In the genomic region with DNA sequence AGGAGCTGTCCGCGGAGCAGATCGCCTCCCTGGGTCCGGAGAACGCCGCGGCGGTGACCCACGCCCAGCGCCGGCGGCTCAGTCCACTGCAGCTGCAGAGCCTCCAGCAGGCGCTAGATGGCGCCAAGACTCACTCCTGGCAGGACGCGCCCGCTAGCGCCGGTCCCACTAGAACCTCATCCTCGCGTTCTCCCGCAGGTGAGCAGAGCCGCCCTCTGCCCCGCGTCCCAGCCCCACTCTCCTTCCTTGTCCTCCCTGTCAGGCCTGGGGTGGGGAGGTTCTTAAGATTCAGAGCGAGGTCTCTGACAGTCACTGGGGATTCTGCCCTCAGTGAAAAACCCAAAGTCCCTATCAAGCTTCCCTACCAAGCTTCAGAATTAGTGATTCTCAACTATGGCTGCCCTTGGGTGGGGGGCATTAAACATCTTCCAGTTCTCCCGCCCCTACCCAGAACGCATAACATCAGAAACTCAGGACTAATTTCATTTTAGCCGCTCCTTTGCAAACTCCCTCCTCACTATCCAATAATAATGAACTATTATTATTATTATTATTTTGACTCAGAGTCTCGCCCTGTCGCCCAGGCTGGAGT, we compare ENCODE assay signal across 7 cellular contexts.
DNase-seq lines count a peak whose midpoint lies in the region; ATAC-seq and TF ChIP-seq lines count a peak whose summit lies in the region.
"Not testable (repeated sequence)": the region's sequence is repeated elsewhere in the genome, so short reads cannot be mapped to it uniquely, and the experiment has no call there.

No MANE protein-coding gene starts in this region.

- ATAC-seq in GM19023 (IDR thresholded peaks at IDR 0.05; ENCODE audit: unreplicated experiment) (peak; percentile 85), GM21529 (IDR thresholded peaks at IDR 0.05; ENCODE audit: unreplicated experiment) (peak; percentile 63), HG02884 (IDR thresholded peaks at IDR 0.05; ENCODE audit: unreplicated experiment) (peak; percentile 70), HG03354 (IDR thresholded peaks at IDR 0.05; ENCODE audit: poor library complexity, severe bottlenecking, unreplicated experiment) (peak; percentile 81), esophagus mucosa (peak; percentile 90), naive B cell (ENCODE audit: low read depth in 2 of 2) (peak; percentile 79 to 84)
- peak; percentile 100 for ATAC-seq in activated CD8-positive, alpha-beta T cell treated with anti-CD3 and anti-CD28 coated beads for 36 hours

- not testable (repeated sequence) for TF ChIP-seq CTCF in activated CD8-positive, alpha-beta T cell treated with anti-CD3 and anti-CD28 coated beads for 36 hours (IDR thresholded peaks at IDR 0.05)

- POLR2A ChIA-PET in activated CD8-positive, alpha-beta T cell treated with anti-CD3 and anti-CD28 coated beads for 36 hours (lab: Charles Lee) = not testable (repeated sequence)

- H3K4me3 Mint-ChIP-seq in activated CD8-positive, alpha-beta T cell treated with anti-CD3 and anti-CD28 coated beads for 36 hours; naive B cell: not testable (repeated sequence)

- not testable (repeated sequence) for H3K9me3 Mint-ChIP-seq in activated CD8-positive, alpha-beta T cell treated with anti-CD3 and anti-CD28 coated beads for 36 hours; naive B cell

- H3K4me1 Mint-ChIP-seq in activated CD8-positive, alpha-beta T cell treated with anti-CD3 and anti-CD28 coated beads for 36 hours (ENCODE audit: low read depth); naive B cell: not testable (repeated sequence)

- not testable (repeated sequence) for H3K27ac Mint-ChIP-seq in activated CD8-positive, alpha-beta T cell treated with anti-CD3 and anti-CD28 coated beads for 36 hours; naive B cell

- not testable (repeated sequence) for H3K27me3 Mint-ChIP-seq in activated CD8-positive, alpha-beta T cell treated with anti-CD3 and anti-CD28 coated beads for 36 hours
- peaks cover 0 to 16% (median 0%) of the 10 kb centered on the region in 3 donors for H3K27me3 Mint-ChIP-seq in naive B cell

- intact Hi-C loops in activated CD8-positive, alpha-beta T cell treated with anti-CD3 and anti-CD28 coated beads for 36 hours (cut with micrococcal nuclease) = not testable (repeated sequence)

- not testable (repeated sequence) for H3K36me3 Mint-ChIP-seq in activated CD8-positive, alpha-beta T cell treated with anti-CD3 and anti-CD28 coated beads for 36 hours (ENCODE audit: low read depth); naive B cell

- not testable (repeated sequence) for DNase-seq in activated CD8-positive, alpha-beta T cell treated with anti-CD3 and anti-CD28 coated beads for 36 hours; naive B cell

- CTCF ChIA-PET in activated CD8-positive, alpha-beta T cell treated with anti-CD3 and anti-CD28 coated beads for 36 hours (lab: Charles Lee) = not testable (repeated sequence)
